ENCODE assay signal across 8 cellular contexts in the genomic region with DNA sequence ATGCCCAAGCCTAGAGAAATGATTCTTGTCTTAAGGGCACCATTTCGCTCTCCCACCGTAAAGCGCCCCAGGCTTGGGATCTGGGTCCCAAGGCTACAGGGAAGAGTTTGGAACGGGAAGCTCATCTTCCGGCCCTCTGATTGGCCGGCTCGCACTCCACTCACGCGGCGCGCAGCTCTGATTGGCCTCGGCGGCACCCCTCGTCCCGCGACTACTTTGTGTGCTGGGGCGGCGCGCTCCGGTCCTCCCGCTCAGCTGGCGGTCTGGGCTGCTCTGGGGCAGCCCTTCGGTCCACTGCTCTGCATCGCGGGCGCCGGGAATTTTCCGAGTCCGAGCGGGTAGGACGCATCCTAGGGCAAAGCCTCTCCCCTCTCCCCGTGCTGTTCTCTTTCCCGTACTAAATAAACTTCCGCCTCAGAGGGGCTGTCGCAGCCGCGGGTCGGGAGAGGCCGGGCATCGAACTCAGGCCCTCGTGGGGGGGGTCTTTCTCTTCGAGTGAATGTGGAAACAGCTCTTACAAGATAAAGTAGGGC. TPM values are rescaled to one million over a fixed set of nuclear protein-coding genes. Genes with fewer than 3 reads are reported as not detected.
DNase-seq lines count a peak whose midpoint lies in the region; ATAC-seq, FAIRE-seq and TF ChIP-seq lines count a peak whose summit lies in the region.

No MANE protein-coding gene starts in this region.

- H3K4me3 ChIP-seq in Jurkat, Clone E6-1 (ENCODE audit: low read length), result peak overlapping the region; percentile 67
- H3K4me3 ChIP-seq in fibroblast of mammary gland (ENCODE audit: control insufficient read depth, low read depth, low read length), result peak overlapping the region; percentile 80

- peaks cover 12% of the 10 kb centered on the region for H3K4me1 Mint-ChIP-seq in activated T-helper 17 cell treated with anti-CD3 and anti-CD28 coated beads, Interleukin-2, amount 50 U/mL, for 72 hours
- peaks cover 14 to 22% of the 10 kb centered on the region in 2 donors for H3K4me1 Mint-ChIP-seq in natural killer cell

- ATAC-seq in GM21576 (IDR thresholded peaks at IDR 0.05; ENCODE audit: unreplicated experiment), result peak; percentile 57
- peak; percentile 76 for ATAC-seq in activated T-helper 17 cell treated with anti-CD3 and anti-CD28 coated beads, Interleukin-2, amount 50 U/mL, for 72 hours (replicated peaks)
- peak; percentile 64 to 70 (median 69) for ATAC-seq in natural killer cell

- intact Hi-C loops in natural killer cell (cut with micrococcal nuclease), result loop anchor here (2.0 to 5.0 kb wide), 2 partner anchors 424 to 659 kb away; a partner anchor contains a TSS

- FAIRE-seq in RCC 7860 (lab: Jason Lieb, UNC), result no peak

- no peaks in the 10 kb centered on the region for H3K27me3 Mint-ChIP-seq in activated T-helper 17 cell treated with anti-CD3 and anti-CD28 coated beads, Interleukin-2, amount 50 U/mL, for 72 hours
- H3K27me3 Mint-ChIP-seq in natural killer cell (ENCODE audit: low read depth in 2 of 2), result peaks cover 0 to 2% of the 10 kb centered on the region in 2 donors

- peak; percentile 91 for DNase-seq in DMS53 (lab: John Stamatoyannopoulos, UW)
- DNase-seq in Jurkat, Clone E6-1 (ENCODE audit: low read depth, low spot score), result peak; percentile 73
- DNase-seq in RCC 7860 (ENCODE audit: low spot score), result peak; percentile 72
- DNase-seq in fibroblast of mammary gland (ENCODE audit: low read depth), result peak; percentile 91
- DNase-seq in natural killer cell, result peak; percentile 73
- peak; percentile 58 to 85 (median 72) for DNase-seq in stimulated activated naive CD4-positive, alpha-beta T cell (lab: John Stamatoyannopoulos, UW)

- TF ChIP-seq CTCF in fibroblast of mammary gland (conservative IDR thresholded peaks at IDR 0.05; ENCODE audit: control insufficient read depth, insufficient read depth, low read depth, low read length), result no peak
- no peak for TF ChIP-seq CTCF in natural killer cell (IDR thresholded peaks at IDR 0.05)

- peak overlapping the region; percentile 97 for H3K27ac Mint-ChIP-seq in activated T-helper 17 cell treated with anti-CD3 and anti-CD28 coated beads, Interleukin-2, amount 50 U/mL, for 72 hours
- peak overlapping the region; percentile 89 to 93 for H3K27ac Mint-ChIP-seq in natural killer cell

- peak overlapping the region; percentile 99 for H3K4me3 Mint-ChIP-seq in activated T-helper 17 cell treated with anti-CD3 and anti-CD28 coated beads, Interleukin-2, amount 50 U/mL, for 72 hours
- peak overlapping the region; percentile 98 for H3K4me3 Mint-ChIP-seq in natural killer cell

- no peaks in the 10 kb centered on the region for H3K36me3 Mint-ChIP-seq in activated T-helper 17 cell treated with anti-CD3 and anti-CD28 coated beads, Interleukin-2, amount 50 U/mL, for 72 hours (ENCODE audit: low read depth)
- no peaks in the 10 kb centered on the region for H3K36me3 Mint-ChIP-seq in natural killer cell

- no peaks in the 10 kb centered on the region for H3K9me3 Mint-ChIP-seq in activated T-helper 17 cell treated with anti-CD3 and anti-CD28 coated beads, Interleukin-2, amount 50 U/mL, for 72 hours
- no peaks in the 10 kb centered on the region for H3K9me3 Mint-ChIP-seq in natural killer cell

RNA-seq across cellular contexts. Expression of a gene that starts 0.8 kb away (rescaled TPM):
- 41.8 TPM for polyA plus RNA-seq in Jurkat, Clone E6-1 (2012; ENCODE audit: insufficient read depth, insufficient read length)
- total RNA-seq in activated T-helper 17 cell treated with anti-CD3 and anti-CD28 coated beads, Interleukin-2, amount 50 U/mL, for 72 hours, result 10 to 100 TPM; 50.3 to 89.9 TPM
- total RNA-seq in natural killer cell, result 10 to 100 TPM; 20.7 to 29.2 (median 21.2) TPM

Comparison
In these comparisons a context has a peak if more than half of its experiments do, and no peak if none do; other contexts are left out.
1. Peak in every context shown above with its lines: DNase-seq, ATAC-seq and H3K4me3 ChIP-seq.